9 cellular contexts compared by ENCODE assay signal in the genomic region with DNA sequence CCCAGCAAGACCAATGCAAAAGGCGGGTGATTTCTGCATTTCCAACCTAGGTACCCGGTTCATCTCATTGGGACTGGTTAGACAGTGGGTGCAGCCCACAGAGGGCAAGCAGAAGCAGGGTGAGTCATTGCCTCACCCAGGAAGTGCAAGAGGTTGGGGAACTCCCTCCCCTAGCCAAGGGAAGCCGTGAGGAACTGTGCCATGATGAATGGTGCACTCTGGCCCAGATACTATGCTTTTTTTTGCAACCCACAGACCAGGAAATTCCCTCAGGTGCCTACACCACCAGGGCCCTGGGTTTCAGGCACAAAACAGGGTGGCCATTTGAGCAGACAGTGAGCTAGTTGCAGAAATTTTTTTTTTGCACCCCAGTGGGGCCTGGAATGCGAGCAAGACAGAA.
DNase-seq lines count a peak whose midpoint lies in the region; ATAC-seq lines count a peak whose summit lies in the region.
"Had no signal": no experiment of that assay in that cellular context is flagged by ENCODE, and none has a peak within 500 bp of the region (broad histone marks: within the 10 kb centered on the region; RNA-seq: fewer than 3 reads in every experiment).

No MANE protein-coding gene starts in this region.

- H3K27me3 Mint-ChIP-seq in activated T-helper 2 cell treated with anti-CD3 and anti-CD28 coated beads, Interferon-gamma antibody, Interleukin-2, Interleukin-4, amounts not matched to agents 10 μg/mL and 5 μg/mL and 100 μg/mL, durations not matched to agents 14 hours and 24 hours and 36 hours (ENCODE audit: low read depth) = no peaks in the 10 kb centered on the region

- peaks cover 18% of the 10 kb centered on the region for H3K9me3 Mint-ChIP-seq in activated T-helper 2 cell treated with anti-CD3 and anti-CD28 coated beads, Interferon-gamma antibody, Interleukin-2, Interleukin-4, amounts not matched to agents 10 μg/mL and 5 μg/mL and 100 μg/mL, durations not matched to agents 14 hours and 24 hours and 36 hours

- H3K27ac ChIP-seq in caudate nucleus (ENCODE audit: low read depth, low read length) = no peak overlapping the region
- H3K27ac ChIP-seq: 22Rv1 had no signal

- DNase-seq in DMS53 (lab: John Stamatoyannopoulos, UW) (peak; percentile 29), DMS53 treated with DMSO at 0.1 percent for 48 hours (lab: John Stamatoyannopoulos, UW; ENCODE audit: unreplicated experiment) (no peak), DMS79 treated with DMSO at 0.1 percent for 48 hours (lab: John Stamatoyannopoulos, UW) (no peak), caudate nucleus (lab: John Stamatoyannopoulos, UW) (no peak), NOMO-1 treated with dmso at 0.1 percent for 144 hours (lab: John Stamatoyannopoulos, UW; ENCODE audit: unreplicated experiment) (no peak)
- peak; percentile 23 for DNase-seq in activated T-helper 2 cell treated with anti-CD3 and anti-CD28 coated beads, Interferon-gamma antibody, Interleukin-2, Interleukin-4, amounts not matched to agents 10 μg/mL and 5 μg/mL and 100 μg/mL, durations not matched to agents 14 hours and 24 hours and 36 hours (ENCODE audit: low spot score)
- peak; percentile 26 to 48 (median 32) for DNase-seq in stimulated activated CD4-positive, alpha-beta T cell treated with anti-CD3 and anti-CD28 coated beads, TNF-alpha, amount 100 ng/mL, for 48 hours (ENCODE audit: low read depth in 3 of 3)

- no peak overlapping the region for H3K4me3 Mint-ChIP-seq in activated T-helper 2 cell treated with anti-CD3 and anti-CD28 coated beads, Interferon-gamma antibody, Interleukin-2, Interleukin-4, amounts not matched to agents 10 μg/mL and 5 μg/mL and 100 μg/mL, durations not matched to agents 14 hours and 24 hours and 36 hours (ENCODE audit: low read depth)

- ATAC-seq in HG03457 (IDR thresholded peaks at IDR 0.05; ENCODE audit: unreplicated experiment) = peak; percentile 77

- intact Hi-C loops in activated T-helper 2 cell treated with anti-CD3 and anti-CD28 coated beads, Interferon-gamma antibody, Interleukin-2, Interleukin-4, amounts not matched to agents 10 μg/mL and 5 μg/mL and 100 μg/mL, durations not matched to agents 14 hours and 24 hours and 36 hours (cut with micrococcal nuclease) = loop anchor here (2.0 kb wide), 1 partner anchor 113 kb away; no protein-coding TSS in a partner anchor

- H3K36me3 Mint-ChIP-seq in activated T-helper 2 cell treated with anti-CD3 and anti-CD28 coated beads, Interferon-gamma antibody, Interleukin-2, Interleukin-4, amounts not matched to agents 10 μg/mL and 5 μg/mL and 100 μg/mL, durations not matched to agents 14 hours and 24 hours and 36 hours (ENCODE audit: low read depth) = no peaks in the 10 kb centered on the region

- H3K27ac Mint-ChIP-seq in activated T-helper 2 cell treated with anti-CD3 and anti-CD28 coated beads, Interferon-gamma antibody, Interleukin-2, Interleukin-4, amounts not matched to agents 10 μg/mL and 5 μg/mL and 100 μg/mL, durations not matched to agents 14 hours and 24 hours and 36 hours = peak overlapping the region; percentile 60

- peaks cover 17% of the 10 kb centered on the region for H3K4me1 Mint-ChIP-seq in activated T-helper 2 cell treated with anti-CD3 and anti-CD28 coated beads, Interferon-gamma antibody, Interleukin-2, Interleukin-4, amounts not matched to agents 10 μg/mL and 5 μg/mL and 100 μg/mL, durations not matched to agents 14 hours and 24 hours and 36 hours (ENCODE audit: low read depth)

Comparison
In these comparisons a context has a peak if more than half of its experiments do, and no peak if none do; other contexts are left out.
1. DNase-seq: peak in DMS53 (single experiment), activated T-helper 2 cell treated with anti-CD3 and anti-CD28 coated beads, Interferon-gamma antibody, Interleukin-2, Interleukin-4, amounts not matched to agents 10 μg/mL and 5 μg/mL and 100 μg/mL, durations not matched to agents 14 hours and 24 hours and 36 hours (single experiment) and stimulated activated CD4-positive, alpha-beta T cell treated with anti-CD3 and anti-CD28 coated beads, TNF-alpha, amount 100 ng/mL, for 48 hours (3 of 3); none in DMS53 treated with DMSO at 0.1 percent for 48 hours (single experiment), DMS79 treated with DMSO at 0.1 percent for 48 hours (single experiment), caudate nucleus (0 of 61) and NOMO-1 treated with dmso at 0.1 percent for 144 hours (single experiment).